Comparison of ENCODE assay signal across 9 cellular contexts in genomic region chr14:24398298-24398942, GRCh38. TPM values are rescaled to one million over a fixed set of nuclear protein-coding genes. Genes with fewer than 3 reads are reported as not detected.
A peak's percentile ranks its signal among the peaks of the same experiment; 100 is the strongest.
DNase-seq lines count a peak whose midpoint lies in the region; ATAC-seq and TF ChIP-seq lines count a peak whose summit lies in the region.
"Had no signal": no experiment of that assay in that cellular context is flagged by ENCODE, and none has a peak within 500 bp of the region (broad histone marks: within the 10 kb centered on the region; RNA-seq: fewer than 3 reads in every experiment).

No MANE protein-coding gene starts in this region.

- H3K36me3 ChIP-seq in PC-9 (ENCODE audit: low read depth) (no peaks in the 10 kb centered on the region), esophagus muscularis mucosa (no peaks in the 10 kb centered on the region)

- H3K9me2 ChIP-seq in PC-9 (ENCODE audit: insufficient read depth), result no peaks in the 10 kb centered on the region

- DNase-seq in AG04449 (ENCODE audit: low read depth, low spot score) (no peak), PC-9 (no peak), esophagus muscularis mucosa (ENCODE audit: extremely low spot score) (no peak), ureter (ENCODE audit: low spot score) (no peak)
- no peak for DNase-seq in activated CD4-positive, CD25-positive, alpha-beta regulatory T cell treated with anti-CD3 and anti-CD28 coated beads, Interleukin-2, amount 50 U/mL, for 72 hours
- no peak for DNase-seq in T-helper 2 cell treated with Interferon-gamma antibody and Interleukin-4, amounts not matched to agents 5 μg/mL and 100 μg/mL, for 36 hours (ENCODE audit: low spot score)

- H3F3A ChIP-seq in PC-9 (ENCODE audit: insufficient read depth, low read depth), result no peaks in the 10 kb centered on the region

- H3K4me1 Mint-ChIP-seq in nephron, result peaks cover 73% of the 10 kb centered on the region
- peaks cover 3% of the 10 kb centered on the region for H3K4me1 Mint-ChIP-seq in T-helper 2 cell treated with Interferon-gamma antibody and Interleukin-4, amounts not matched to agents 5 μg/mL and 100 μg/mL, for 36 hours (ENCODE audit: low read depth)

- TF ChIP-seq CTCF in AG04449 (IDR thresholded peaks at IDR 0.05; ENCODE audit: insufficient read depth, low read length, missing control alignments) (no peak), PC-9 (conservative IDR thresholded peaks at IDR 0.05) (no peak), esophagus muscularis mucosa (IDR thresholded peaks at IDR 0.05) (no peak), nephron (IDR thresholded peaks at IDR 0.05; ENCODE audit: unreplicated experiment in 3 of 3) (no peak)

- peak overlapping the region; percentile 92 to 99 (median 97) for H3K4me3 Mint-ChIP-seq in nephron
- H3K4me3 Mint-ChIP-seq in T-helper 2 cell treated with Interferon-gamma antibody and Interleukin-4, amounts not matched to agents 5 μg/mL and 100 μg/mL, for 36 hours, result no peak overlapping the region

- peaks cover 10% of the 10 kb centered on the region for H3K36me3 Mint-ChIP-seq in nephron (ENCODE audit: low read depth)
- H3K36me3 Mint-ChIP-seq in T-helper 2 cell treated with Interferon-gamma antibody and Interleukin-4, amounts not matched to agents 5 μg/mL and 100 μg/mL, for 36 hours (ENCODE audit: low read depth), result no peaks in the 10 kb centered on the region
- H3K36me3 Mint-ChIP-seq: activated naive CD4-positive, alpha-beta T cell treated with anti-CD3 and anti-CD28 coated beads, Interleukin-2, amount 50 U/mL, for 24 hours had no signal

- TF ChIP-seq POLR2A in esophagus muscularis mucosa (IDR thresholded peaks at IDR 0.05; ENCODE audit: low read depth), result no peak

- H3K27ac ChIP-seq in PC-9, result no peak overlapping the region
- peak overlapping the region; percentile 74 to 85 (median 77) for H3K27ac ChIP-seq in esophagus muscularis mucosa (replicated peaks in 1 of 4)

- H3K27ac Mint-ChIP-seq in nephron, result peak overlapping the region; percentile 75 to 98 (median 98)
- no peak overlapping the region for H3K27ac Mint-ChIP-seq in T-helper 2 cell treated with Interferon-gamma antibody and Interleukin-4, amounts not matched to agents 5 μg/mL and 100 μg/mL, for 36 hours
- H3K27ac Mint-ChIP-seq: activated naive CD4-positive, alpha-beta T cell treated with anti-CD3 and anti-CD28 coated beads, Interleukin-2, amount 50 U/mL, for 24 hours had no signal

- no peak for TF ChIP-seq EP300 in esophagus muscularis mucosa (IDR thresholded peaks at IDR 0.05)

- H2AFZ ChIP-seq in PC-9, result no peak overlapping the region; the same call in 1 of the 2 replicates

- H3K79me2 ChIP-seq in PC-9 (ENCODE audit: low read depth), result no peaks in the 10 kb centered on the region

- intact Hi-C loops in PC-9 (cut with micrococcal nuclease; ENCODE audit: unreplicated experiment), result no loop called here
- intact Hi-C loops in esophagus muscularis mucosa (cut with DNase I), result loop anchor here (5.0 kb wide), 1 partner anchor 34 kb away; no protein-coding TSS in a partner anchor

- H3K27me3 ChIP-seq in PC-9 (ENCODE audit: insufficient read depth, low read depth) (no peaks in the 10 kb centered on the region), esophagus muscularis mucosa (no peaks in the 10 kb centered on the region)

- H3K27me3 Mint-ChIP-seq in nephron (ENCODE audit: low read depth), result no peaks in the 10 kb centered on the region
- peaks cover 45% of the 10 kb centered on the region for H3K27me3 Mint-ChIP-seq in T-helper 2 cell treated with Interferon-gamma antibody and Interleukin-4, amounts not matched to agents 5 μg/mL and 100 μg/mL, for 36 hours (ENCODE audit: low read depth)
- H3K27me3 Mint-ChIP-seq: activated naive CD4-positive, alpha-beta T cell treated with anti-CD3 and anti-CD28 coated beads, Interleukin-2, amount 50 U/mL, for 24 hours had no signal

- CTCF ChIA-PET in AG04449 (lab: Yijun Ruan, JAX) (interaction anchor here (0.7 to 28.4 kb wide), 10 partner anchors 8 to 90 kb away, joined by 3 to 557 read pairs (median 4); partner anchors contain the start of genes CBLN3 and KHNYN), PC-9 (lab: Charles Lee) (interaction anchor here (0.6 to 0.9 kb wide), 3 partner anchors 8 to 32 kb away, joined by 3 to 5 read pairs (median 3); no protein-coding TSS in a partner anchor)

- peaks cover 3% of the 10 kb centered on the region for H3K9me3 Mint-ChIP-seq in nephron
- H3K9me3 Mint-ChIP-seq in T-helper 2 cell treated with Interferon-gamma antibody and Interleukin-4, amounts not matched to agents 5 μg/mL and 100 μg/mL, for 36 hours, result no peaks in the 10 kb centered on the region
- H3K9me3 Mint-ChIP-seq: activated naive CD4-positive, alpha-beta T cell treated with anti-CD3 and anti-CD28 coated beads, Interleukin-2, amount 50 U/mL, for 24 hours had no signal

- H3K4me2 ChIP-seq in PC-9, result peak overlapping the region; percentile 81

- 2% methylated on average over 14 of the region's 18 CpGs for WGBS in esophagus muscularis mucosa

- H3K9me3 ChIP-seq in PC-9 (ENCODE audit: insufficient read depth, low read depth) (no peaks in the 10 kb centered on the region), esophagus muscularis mucosa (no peaks in the 10 kb centered on the region)

- no peak for ATAC-seq in HG03342 (IDR thresholded peaks at IDR 0.05; ENCODE audit: unreplicated experiment)

- H3K4me3 ChIP-seq in AG04449 (ENCODE audit: low read depth, low read length) (peak overlapping the region; percentile 69), PC-9 (peak overlapping the region; percentile 61), esophagus muscularis mucosa (peak overlapping the region; percentile 72 to 88 (median 74))

- POLR2A ChIA-PET in AG04449 (lab: Yijun Ruan, JAX), result interaction anchor here (1.0 kb wide), 1 partner anchor 161 kb away, joined by 3 read pairs; no protein-coding TSS in a partner anchor
- POLR2A ChIA-PET in PC-9 (lab: Charles Lee; ENCODE audit: unreplicated experiment), result interaction anchor here (0.6 kb wide), 1 partner anchor 305 kb away, joined by 4 read pairs; no protein-coding TSS in a partner anchor

- no peaks in the 10 kb centered on the region for H4K20me1 ChIP-seq in PC-9 (ENCODE audit: insufficient read depth)

- H3K4me1 ChIP-seq in PC-9 (replicated peaks; ENCODE audit: insufficient read depth) (peaks cover 14% of the 10 kb centered on the region), esophagus muscularis mucosa (peaks cover 44 to 58% (median 57%) of the 10 kb centered on the region in 4 donors)

- BruUV-seq in PC-9 (replicated peaks; lab: Mats Ljungman, UMichigan), result no TSS peak

RNA-seq across cellular contexts. Expression of gene NYNRIN, which starts 0.4 kb away (rescaled TPM):
- 15.1 and 17.7 TPM in 2 replicates for total RNA-seq in PC-9 (2021)
- total RNA-seq in esophagus muscularis mucosa, result 10 to 100 TPM in 3 of 4 donors, 1 to 10 TPM in 1; 8.0 to 21.2 (median 13.4) TPM
- total RNA-seq in ureter, result 32.7 TPM

RNA-seq across cellular contexts. Expression of gene NFATC4, which starts 30.4 kb away (rescaled TPM):
- total RNA-seq in PC-9 (2021) (48.3 and 76.3 TPM in 2 replicates), esophagus muscularis mucosa (10 to 100 TPM; 38.8 to 65.2 (median 48.3) TPM), ureter (67.2 TPM)

RNA-seq across cellular contexts. Expression of gene CBLN3, which starts 31.0 kb away (rescaled TPM):
- total RNA-seq in PC-9 (2021) (7.6 and 8.3 TPM in 2 replicates), esophagus muscularis mucosa (1 to 10 TPM; 1.2 to 2.2 (median 1.9) TPM), ureter (2.2 TPM)

RNA-seq across cellular contexts. Expression of gene KHNYN, which starts 31.3 kb away (rescaled TPM):
- 51.5 and 53.4 TPM in 2 replicates for total RNA-seq in PC-9 (2021)
- total RNA-seq in esophagus muscularis mucosa, result 10 to 100 TPM; 46.5 to 75.8 (median 58.4) TPM
- 72.9 TPM for total RNA-seq in ureter

RNA-seq across cellular contexts. Expression of gene SDR39U1, which starts 44.2 kb away (rescaled TPM):
- 14.8 and 17.2 TPM in 2 replicates for total RNA-seq in PC-9 (2021)
- total RNA-seq in esophagus muscularis mucosa, result 10 to 100 TPM; 23.9 to 48.6 (median 33.5) TPM
- 73.5 TPM for total RNA-seq in ureter
